ENCODE assay signal across 19 cellular contexts in the genomic region with DNA sequence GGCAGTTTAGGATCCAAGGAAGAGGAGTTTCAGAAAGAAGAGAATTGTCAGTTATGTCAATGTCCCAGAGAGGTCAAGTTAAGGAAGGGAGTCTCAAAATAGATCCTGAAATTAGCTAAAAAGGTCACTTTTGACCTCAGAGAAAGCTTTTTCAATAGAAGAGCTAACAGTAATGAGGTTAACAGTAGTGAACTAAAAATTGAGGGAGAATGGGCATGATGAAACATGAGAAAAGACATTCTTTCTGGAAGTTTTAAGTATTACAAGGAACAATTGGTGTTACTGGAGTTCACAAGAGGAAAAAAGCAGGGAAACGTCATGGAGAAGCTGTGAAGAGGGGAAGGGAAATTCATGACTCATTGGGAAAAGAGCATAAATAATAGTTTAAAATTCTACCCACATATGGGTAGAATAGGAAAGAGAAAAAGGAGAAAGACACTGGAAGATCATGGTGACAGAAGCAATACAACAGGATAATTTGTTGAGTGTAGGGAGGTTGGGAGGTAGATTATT.
"Had no signal": no experiment of that assay in that cellular context is flagged by ENCODE, and none has a peak within 500 bp of the region (broad histone marks: within the 10 kb centered on the region; RNA-seq: fewer than 3 reads in every experiment).

No MANE protein-coding gene starts in this region.

- DNase-seq: activated CD4-positive, alpha-beta T cell treated with anti-CD3 and anti-CD28 coated beads, Interleukin-2, amount 50 U/mL, for 48 hours; activated naive CD4-positive, alpha-beta T cell treated with anti-CD3 and anti-CD28 coated beads, Interleukin-2, amount 10 ng/mL, durations not matched to agents 7 days and 5 days; caudate nucleus; effector CD4-positive, alpha-beta T cell; glutamatergic neuron; hypothalamus; kidney; left ventricle myocardium superior; occipital lobe; stimulated activated naive CD8-positive, alpha-beta T cell treated with anti-CD3 and anti-CD28 coated beads, Interleukin-15, Interleukin-2, amounts not matched to agents 100 U/mL and 50 U/mL, for 24 hours; T-helper 1 cell; T1000; trophoblast cell had no signal

- H3K9me3 Mint-ChIP-seq: activated naive CD4-positive, alpha-beta T cell treated with anti-CD3 and anti-CD28 coated beads, Interleukin-2, amount 10 ng/mL, durations not matched to agents 7 days and 5 days had no signal

- H3K27me3 Mint-ChIP-seq: activated naive CD4-positive, alpha-beta T cell treated with anti-CD3 and anti-CD28 coated beads, Interleukin-2, amount 10 ng/mL, durations not matched to agents 7 days and 5 days; natural killer cell treated with Interleukin-12 subunit alpha and Interleukin-12 subunit beta and Interleukin-15 and Interleukin-18, amount 100 ng/mL, for 72 hours had no signal

- H3K36me3 ChIP-seq: right atrium auricular region, suprapubic skin had no signal

- ATAC-seq: left ventricle myocardium superior; natural killer cell treated with Interleukin-12 subunit alpha and Interleukin-12 subunit beta and Interleukin-15 and Interleukin-18, amount 100 ng/mL, for 72 hours; SK-N-SH treated with all-trans-retinoic acid at 6 μM for 48 hours; stimulated activated naive CD8-positive, alpha-beta T cell treated with anti-CD3 and anti-CD28 coated beads, Interleukin-15, Interleukin-2, amounts not matched to agents 100 U/mL and 50 U/mL, for 24 hours had no signal

- H3K36me3 Mint-ChIP-seq: activated naive CD4-positive, alpha-beta T cell treated with anti-CD3 and anti-CD28 coated beads, Interleukin-2, amount 10 ng/mL, durations not matched to agents 7 days and 5 days; natural killer cell treated with Interleukin-12 subunit alpha and Interleukin-12 subunit beta and Interleukin-15 and Interleukin-18, amount 100 ng/mL, for 72 hours had no signal

- H3K27me3 ChIP-seq: right atrium auricular region, suprapubic skin had no signal

- H3K9me3 ChIP-seq: right atrium auricular region, suprapubic skin had no signal

- H3K4me2 ChIP-seq: smooth muscle cell had no signal

- H3K4me3 ChIP-seq: right atrium auricular region, smooth muscle cell, suprapubic skin had no signal

- H3K4me3 Mint-ChIP-seq: activated naive CD4-positive, alpha-beta T cell treated with anti-CD3 and anti-CD28 coated beads, Interleukin-2, amount 10 ng/mL, durations not matched to agents 7 days and 5 days; natural killer cell treated with Interleukin-12 subunit alpha and Interleukin-12 subunit beta and Interleukin-15 and Interleukin-18, amount 100 ng/mL, for 72 hours had no signal

- H3K27ac ChIP-seq: right atrium auricular region, suprapubic skin, VCaP had no signal

- H3K4me1 Mint-ChIP-seq: activated naive CD4-positive, alpha-beta T cell treated with anti-CD3 and anti-CD28 coated beads, Interleukin-2, amount 10 ng/mL, durations not matched to agents 7 days and 5 days had no signal

- H3K27ac Mint-ChIP-seq: activated naive CD4-positive, alpha-beta T cell treated with anti-CD3 and anti-CD28 coated beads, Interleukin-2, amount 10 ng/mL, durations not matched to agents 7 days and 5 days; natural killer cell treated with Interleukin-12 subunit alpha and Interleukin-12 subunit beta and Interleukin-15 and Interleukin-18, amount 100 ng/mL, for 72 hours had no signal

- H3K4me1 ChIP-seq: suprapubic skin had no signal
